8 cellular contexts compared by ENCODE assay signal in the genomic region with DNA sequence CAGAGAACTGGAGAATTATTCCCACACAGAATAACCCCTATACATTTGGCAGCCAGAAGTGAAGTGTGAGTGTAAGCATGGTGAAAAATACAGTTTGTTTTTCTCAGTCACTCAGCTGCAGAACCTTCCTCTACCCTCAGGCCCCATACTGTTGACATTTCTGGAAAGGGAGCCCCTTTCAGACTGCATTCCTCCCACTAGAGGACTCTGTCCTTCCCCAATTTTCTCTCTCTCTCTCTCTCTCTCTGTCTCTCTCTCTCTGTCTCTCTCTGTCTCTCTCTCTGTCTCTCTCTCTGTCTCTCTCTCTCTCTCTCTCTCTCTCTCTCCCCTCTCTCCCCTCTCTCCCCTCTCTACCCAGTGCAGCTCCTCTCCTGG.
DNase-seq lines count a peak whose midpoint lies in the region; ATAC-seq, FAIRE-seq and TF ChIP-seq lines count a peak whose summit lies in the region.

No MANE protein-coding gene starts in this region.

- H3K27me3 Mint-ChIP-seq in chondrocyte (ENCODE audit: low read depth) = no peaks in the 10 kb centered on the region

- H4K20me1 ChIP-seq in MM.1S (ENCODE audit: insufficient read depth, low read length) = no peaks in the 10 kb centered on the region

- H3K27ac ChIP-seq in MM.1S (ENCODE audit: low read length) (no peak overlapping the region), mesendoderm (ENCODE audit: low read depth, low read length) (peak overlapping the region; percentile 45)

- H3K4ac ChIP-seq in mesendoderm (ENCODE audit: low read depth, low read length) = peak overlapping the region; percentile 81

- H4K5ac ChIP-seq in mesendoderm (ENCODE audit: low read length) = no peak overlapping the region

- no peak overlapping the region for H3K4me2 ChIP-seq in MM.1S (ENCODE audit: low read depth, low read length)
- no peak overlapping the region for H3K4me2 ChIP-seq in mesendoderm (ENCODE audit: low read length)

- no peaks in the 10 kb centered on the region for H3K9me3 ChIP-seq in MM.1S (replicated peaks; ENCODE audit: insufficient read depth, low read length)

- peak overlapping the region; percentile 63 for H3K18ac ChIP-seq in mesendoderm (ENCODE audit: low read length)

- H3K4me3 Mint-ChIP-seq in chondrocyte (ENCODE audit: unreplicated experiment) = no peak overlapping the region

- H3K4me1 ChIP-seq in MM.1S (ENCODE audit: low read length) (peaks cover 50% of the 10 kb centered on the region), mesendoderm (ENCODE audit: control insufficient read depth, low read depth, low read length) (peaks cover 13% of the 10 kb centered on the region)

- H3K79me2 ChIP-seq in MM.1S (ENCODE audit: low read length) (no peaks in the 10 kb centered on the region), mesendoderm (ENCODE audit: control insufficient read depth, insufficient read depth, low read length) (no peaks in the 10 kb centered on the region)

- peak overlapping the region; percentile 56 for H3K23ac ChIP-seq in mesendoderm (ENCODE audit: low read length)

- peaks cover 83% of the 10 kb centered on the region for H3K4me1 Mint-ChIP-seq in chondrocyte (ENCODE audit: low read depth)

- no peaks in the 10 kb centered on the region for H3K27me3 ChIP-seq in MM.1S (replicated peaks; ENCODE audit: insufficient read depth, low read length)
- H3K27me3 ChIP-seq in mesendoderm (ENCODE audit: insufficient read depth, low read length, poor library complexity) = no peaks in the 10 kb centered on the region

- no peak for FAIRE-seq in D721Med (lab: Jason Lieb, UNC)

- H3K4me3 ChIP-seq in MM.1S (ENCODE audit: low read length) = no peak overlapping the region
- H3K4me3 ChIP-seq in mesendoderm (ENCODE audit: low read length) = no peak overlapping the region

- H3K36me3 Mint-ChIP-seq in chondrocyte (ENCODE audit: low read depth) = no peaks in the 10 kb centered on the region

- no peak overlapping the region for H3K9ac ChIP-seq in MM.1S (ENCODE audit: low read length)
- peak overlapping the region; percentile 27 for H3K9ac ChIP-seq in mesendoderm (ENCODE audit: low read length)

- peak overlapping the region; percentile 58 for H3K56ac ChIP-seq in mesendoderm (ENCODE audit: low read length)

- no peaks in the 10 kb centered on the region for H3K9me2 ChIP-seq in MM.1S (replicated peaks; ENCODE audit: insufficient read depth, low read length)

- ATAC-seq in GM19328 (IDR thresholded peaks at IDR 0.05; ENCODE audit: unreplicated experiment) = no peak
- no peak for ATAC-seq in HG03175 (IDR thresholded peaks at IDR 0.05; ENCODE audit: unreplicated experiment)

- TF ChIP-seq CTCF in D721Med (IDR thresholded peaks at IDR 0.05; ENCODE audit: insufficient read depth, missing control alignments) (peak; percentile 19), MM.1S (IDR thresholded peaks at IDR 0.05; ENCODE audit: low read length) (peak; percentile 42), chondrocyte (IDR thresholded peaks at IDR 0.05) (peak; percentile 71)

- H3K36me3 ChIP-seq in MM.1S (replicated peaks; ENCODE audit: insufficient read depth, low read length) (no peaks in the 10 kb centered on the region), mesendoderm (ENCODE audit: control insufficient read depth, insufficient read depth, low read length) (no peaks in the 10 kb centered on the region)

- no peaks in the 10 kb centered on the region for H3K9me3 Mint-ChIP-seq in chondrocyte (ENCODE audit: low read depth)

- H2AK5ac ChIP-seq in mesendoderm (ENCODE audit: low read length) = no peak overlapping the region

- DNase-seq in D721Med (ENCODE audit: insufficient read length, low spot score) (no peak), MM.1S (no peak), chondrocyte (ENCODE audit: low spot score) (no peak), mesendoderm (peak; percentile 95), NCI-H1694 (lab: John Stamatoyannopoulos, UW) (no peak), SKM-1 (lab: John Stamatoyannopoulos, UW; ENCODE audit: unreplicated experiment) (no peak)

- H2BK15ac ChIP-seq in mesendoderm (replicated peaks; ENCODE audit: low read depth) = no peak overlapping the region

- no peak overlapping the region for H2AFZ ChIP-seq in MM.1S (ENCODE audit: low read length)

- no peak overlapping the region for H4K8ac ChIP-seq in mesendoderm (ENCODE audit: low read depth, low read length)

- H2BK5ac ChIP-seq in mesendoderm (ENCODE audit: low read length) = peak overlapping the region; percentile 43

- H3F3A ChIP-seq in MM.1S (ENCODE audit: insufficient read depth, low read length) = peaks cover 16% of the 10 kb centered on the region

- H3K79me1 ChIP-seq in mesendoderm (ENCODE audit: low read length) = no peaks in the 10 kb centered on the region

- peak overlapping the region; percentile 52 for H3K27ac Mint-ChIP-seq in chondrocyte (ENCODE audit: unreplicated experiment)

- peak overlapping the region; percentile 0 for H2BK120ac ChIP-seq in mesendoderm (ENCODE audit: low read depth, low read length)

Comparison
In these comparisons a context has a peak if more than half of its experiments do, and no peak if none do; other contexts are left out.
1. CTCF ChIP-seq: peak in every context shown above with its lines; median percentile 71 in chondrocyte; 42 in MM.1S; 19 in D721Med.